Comparison of ENCODE assay signal across 8 cellular contexts in the genomic region with DNA sequence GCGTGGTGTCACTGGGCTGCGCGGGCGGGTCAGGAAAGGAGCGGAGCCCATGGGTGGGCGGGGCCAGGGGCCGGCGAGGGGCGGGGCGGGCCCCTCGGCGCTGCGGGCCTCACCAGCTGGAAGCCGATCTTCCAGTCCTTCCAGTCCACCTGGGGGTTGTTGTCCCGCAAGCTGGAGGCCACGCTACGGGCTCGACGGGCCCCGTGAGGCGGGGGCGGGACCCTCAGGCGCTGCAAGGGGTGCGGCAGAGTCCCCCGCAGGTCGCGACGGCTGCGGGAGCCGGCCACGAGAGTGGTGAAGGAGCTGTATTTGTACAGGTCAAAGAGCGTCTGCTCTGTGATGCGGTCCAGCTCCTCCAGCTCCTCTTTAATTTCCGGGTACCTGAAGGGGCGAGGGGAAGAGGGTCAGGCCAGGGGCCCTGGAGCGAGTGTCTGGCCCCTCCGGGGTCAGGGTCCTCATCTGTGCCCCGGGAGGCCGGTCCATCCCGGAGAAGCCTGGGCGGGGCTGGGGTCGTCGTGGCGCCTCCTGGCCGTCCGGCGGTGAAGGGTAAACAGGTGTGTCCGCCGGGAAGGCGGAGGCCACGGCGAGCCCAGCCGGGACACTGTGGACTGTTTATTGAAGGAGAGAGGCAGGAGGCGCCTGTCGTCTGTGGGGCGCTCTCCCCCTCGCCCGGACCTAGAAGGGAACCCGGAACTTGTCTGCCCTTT. TPM values are rescaled to one million over a fixed set of nuclear protein-coding genes. Genes with fewer than 3 reads are reported as not detected.
DNase-seq lines count a peak whose midpoint lies in the region; TF ChIP-seq lines count a peak whose summit lies in the region.

No MANE protein-coding gene starts in this region.

- H3K27me3 ChIP-seq in esophagus muscularis mucosa (no peaks in the 10 kb centered on the region), testis (no peaks in the 10 kb centered on the region)

- TF ChIP-seq POLR2A in esophagus muscularis mucosa (IDR thresholded peaks at IDR 0.05; ENCODE audit: low read depth) (no peak), testis (IDR thresholded peaks at IDR 0.05) (no peak)

- H3K27ac ChIP-seq in esophagus muscularis mucosa (replicated peaks in 1 of 4) (peak overlapping the region; percentile 84 to 90 (median 89)), testis (peak overlapping the region; percentile 74 to 81)

- H3K36me3 Mint-ChIP-seq in nephron (ENCODE audit: low read depth), result no peaks in the 10 kb centered on the region

- H3K4me1 ChIP-seq in esophagus muscularis mucosa (peaks cover 18 to 45% (median 41%) of the 10 kb centered on the region in 4 donors), testis (peaks cover 9% of the 10 kb centered on the region)

- H3K9me3 ChIP-seq in esophagus muscularis mucosa (no peaks in the 10 kb centered on the region), testis (no peaks in the 10 kb centered on the region)

- no peaks in the 10 kb centered on the region for H3K9me3 Mint-ChIP-seq in nephron

- H3K4me3 ChIP-seq in esophagus muscularis mucosa, result peak overlapping the region; percentile 62 to 77 (median 66)
- peak overlapping the region; percentile 57 to 76 for H3K4me3 ChIP-seq in testis

- H3K4me1 Mint-ChIP-seq in nephron, result peaks cover 17% of the 10 kb centered on the region

- DNase-seq in ELF-1 (ENCODE audit: low read depth, low spot score), result peak; percentile 76
- peak; percentile 56 for DNase-seq in NOMO-1 (lab: John Stamatoyannopoulos, UW; ENCODE audit: unreplicated experiment in 2 of 2)
- peak; percentile 80 for DNase-seq in activated T-cell treated with anti-CD3 and anti-CD28 coated beads, Interleukin-2, amount 50 U/mL, for 48 hours
- peak; percentile 94 for DNase-seq in esophagus muscularis mucosa (ENCODE audit: extremely low spot score)
- peak; percentile 79 for DNase-seq in testis
- no peak for DNase-seq in amniotic stem cell (lab: John Stamatoyannopoulos, UW)
- no peak for DNase-seq in NCI-H2171 treated with DMSO at 0.1 percent for 48 hours (lab: John Stamatoyannopoulos, UW)

- H3K4me3 Mint-ChIP-seq in nephron, result peak overlapping the region in 2 of 3 experiments; percentile 28 to 32

- no peak for TF ChIP-seq EP300 in esophagus muscularis mucosa (IDR thresholded peaks at IDR 0.05)

- H3K27me3 Mint-ChIP-seq in nephron (ENCODE audit: low read depth), result peaks cover 8% of the 10 kb centered on the region

- WGBS in esophagus muscularis mucosa, result 7% methylated on average over 32 of the region's 59 CpGs
- 2 to 8% methylated on average over 10 to 43 of the region's 59 CpGs for WGBS in testis, 2 donors

- TF ChIP-seq CTCF in esophagus muscularis mucosa (IDR thresholded peaks at IDR 0.05) (peak in 1 of 3 experiments; percentile 17), nephron (IDR thresholded peaks at IDR 0.05; ENCODE audit: unreplicated experiment in 3 of 3) (no peak), testis (IDR thresholded peaks at IDR 0.05) (no peak)

- intact Hi-C loops in esophagus muscularis mucosa (cut with DNase I) (no loop called here), testis (cut with DNase I; ENCODE audit: low total_unique reads) (no loop called here)

- no peak overlapping the region for H3K27ac Mint-ChIP-seq in nephron

- no peaks in the 10 kb centered on the region for H3K36me3 ChIP-seq in esophagus muscularis mucosa
- no peaks in the 10 kb centered on the region for H3K36me3 ChIP-seq in testis (ENCODE audit: low read depth, missing control alignments)

RNA-seq across cellular contexts. Expression of gene SCNN1A, which starts 11.9 kb away (rescaled TPM):
- total RNA-seq in esophagus muscularis mucosa, result 1 to 10 TPM in 3 of 4 donors, under 1 TPM in 1; 0.83 to 3.3 (median 1.8) TPM
- total RNA-seq in testis, result 10 to 100 TPM; 22.7 to 43.1 TPM
- 14.6 TPM for polyA plus RNA-seq in testis (ENCODE audit: insufficient read depth, low read depth, low replicate concordance)

RNA-seq across cellular contexts. Expression of gene LTBR, which starts 20.5 kb away (rescaled TPM):
- total RNA-seq in esophagus muscularis mucosa, result 100 to 1,000 TPM; 117 to 144 (median 137) TPM
- total RNA-seq in testis, result 100 to 1,000 TPM in 1 of 2 donors, 10 to 100 TPM in 1; 81.3 to 112 TPM
- 36.6 TPM for polyA plus RNA-seq in testis (ENCODE audit: insufficient read depth, low read depth, low replicate concordance)

RNA-seq across cellular contexts. Expression of gene TNFRSF1A, which starts 21.6 kb away (rescaled TPM):
- 100 to 1,000 TPM; 146 to 464 (median 247) TPM for total RNA-seq in esophagus muscularis mucosa
- 100 to 1,000 TPM in 1 of 2 donors, 10 to 100 TPM in 1; 94.6 to 106 TPM for total RNA-seq in testis
- 59.8 TPM for polyA plus RNA-seq in testis (ENCODE audit: insufficient read depth, low read depth, low replicate concordance)

RNA-seq across cellular contexts. Expression of gene PLEKHG6, which starts 53.0 kb away (rescaled TPM):
- total RNA-seq in esophagus muscularis mucosa (under 1 TPM in 2 of 4 donors, not detected in 2; 0.52 to 0.75 TPM), testis (1 to 10 TPM in 1 of 2 donors, under 1 TPM in 1; 0.87 to 2.0 TPM)
- 2.2 TPM for polyA plus RNA-seq in testis (ENCODE audit: insufficient read depth, low read depth, low replicate concordance)

Comparison
In these comparisons a context has a peak if more than half of its experiments do, and no peak if none do; other contexts are left out.
1. DNase-seq: peak in ELF-1 (single experiment), NOMO-1 (2 of 2), activated T-cell treated with anti-CD3 and anti-CD28 coated beads, Interleukin-2, amount 50 U/mL, for 48 hours (2 of 2), esophagus muscularis mucosa (single experiment) and testis (single experiment); none in amniotic stem cell (single experiment) and NCI-H2171 treated with DMSO at 0.1 percent for 48 hours (single experiment).
2. RNA of gene SCNN1A, which starts 11.9 kb away (total RNA-seq): 22.7 to 43.1 TPM in testis; 0.83 to 3.3 TPM in esophagus muscularis mucosa; every median in the first group is over 4 times any median in the second.